Comparison of ENCODE assay signal across 28 cellular contexts in the genomic region with DNA sequence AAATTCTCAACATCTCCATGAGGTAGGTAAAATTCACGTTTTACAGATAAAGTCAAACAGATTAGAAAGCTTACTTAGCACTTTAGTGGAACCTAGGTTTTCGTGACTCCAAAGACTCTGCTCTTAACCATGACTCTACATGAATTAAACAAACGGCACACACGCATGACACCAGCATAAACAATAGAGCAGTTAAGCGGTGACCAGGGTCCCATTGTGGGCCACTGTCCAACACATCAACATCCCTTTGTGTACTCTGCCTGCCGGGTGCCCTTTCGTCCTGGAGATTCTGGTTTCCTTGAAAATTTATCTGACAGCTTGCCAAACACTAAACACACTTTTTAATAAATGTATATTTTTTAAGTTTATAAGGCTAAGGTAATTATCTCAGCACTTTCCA.
"Had no signal": no experiment of that assay in that cellular context is flagged by ENCODE, and none has a peak within 500 bp of the region (broad histone marks: within the 10 kb centered on the region; RNA-seq: fewer than 3 reads in every experiment).

No MANE protein-coding gene starts in this region.

- H3K4me3 Mint-ChIP-seq: dendritic cell treated with granulocyte-macrophage colony-stimulating factor and Interleukin-4, amounts not matched to agents 40 ng/mL and 50 ng/mL, for 4 days; endodermal cell; natural killer cell; neural progenitor cell; stimulated activated naive B cell treated with anti-CD40 and anti-IgM and Interleukin-4, amounts not matched to agents 10 μg/mL and 1 μg/mL and 100 μg/mL, for 72 hours; stimulated activated naive CD8-positive, alpha-beta T cell treated with anti-CD3 and anti-CD28 coated beads, Interleukin-15, Interleukin-2, amounts not matched to agents 100 ng/mL and 50 ng/mL, for 24 hours had no signal

- H3K36me3 ChIP-seq: colonic mucosa, gastrocnemius medialis, heart left ventricle, lower lobe of right lung, neural progenitor cell, right lobe of liver, thoracic aorta, transverse colon, upper lobe of right lung, uterus had no signal

- H3K27ac Mint-ChIP-seq: dendritic cell treated with granulocyte-macrophage colony-stimulating factor and Interleukin-4, amounts not matched to agents 40 ng/mL and 50 ng/mL, for 4 days; endodermal cell; natural killer cell; neural progenitor cell; progenitor cell of endocrine pancreas; stimulated activated naive B cell treated with anti-CD40 and anti-IgM and Interleukin-4, amounts not matched to agents 10 μg/mL and 1 μg/mL and 100 μg/mL, for 72 hours; stimulated activated naive CD8-positive, alpha-beta T cell treated with anti-CD3 and anti-CD28 coated beads, Interleukin-15, Interleukin-2, amounts not matched to agents 100 ng/mL and 50 ng/mL, for 24 hours had no signal

- H3K9me3 ChIP-seq: colonic mucosa, gastrocnemius medialis, heart left ventricle, lower lobe of right lung, right lobe of liver, thoracic aorta, transverse colon, upper lobe of right lung, uterus had no signal

- H3K9me3 Mint-ChIP-seq: dendritic cell treated with granulocyte-macrophage colony-stimulating factor and Interleukin-4, amounts not matched to agents 40 ng/mL and 50 ng/mL, for 4 days; endodermal cell; stimulated activated naive CD8-positive, alpha-beta T cell treated with anti-CD3 and anti-CD28 coated beads, Interleukin-15, Interleukin-2, amounts not matched to agents 100 ng/mL and 50 ng/mL, for 24 hours had no signal

- H3K4me1 Mint-ChIP-seq: endodermal cell; natural killer cell; stimulated activated naive B cell treated with anti-CD40 and anti-IgM and Interleukin-4, amounts not matched to agents 10 μg/mL and 1 μg/mL and 100 μg/mL, for 72 hours had no signal

- H3K27ac ChIP-seq: colonic mucosa, epithelial cell of prostate, gastrocnemius medialis, heart left ventricle, hepatocyte, lower lobe of right lung, neural progenitor cell, parathyroid adenoma, right lobe of liver, thoracic aorta, transverse colon, upper lobe of right lung, uterus had no signal

- H3K36me3 Mint-ChIP-seq: natural killer cell; neural progenitor cell; stimulated activated naive B cell treated with anti-CD40 and anti-IgM and Interleukin-4, amounts not matched to agents 10 μg/mL and 1 μg/mL and 100 μg/mL, for 72 hours had no signal

- H3K27me3 Mint-ChIP-seq: dendritic cell treated with granulocyte-macrophage colony-stimulating factor and Interleukin-4, amounts not matched to agents 40 ng/mL and 50 ng/mL, for 4 days; stimulated activated naive B cell treated with anti-CD40 and anti-IgM and Interleukin-4, amounts not matched to agents 10 μg/mL and 1 μg/mL and 100 μg/mL, for 72 hours; stimulated activated naive CD8-positive, alpha-beta T cell treated with anti-CD3 and anti-CD28 coated beads, Interleukin-15, Interleukin-2, amounts not matched to agents 100 ng/mL and 50 ng/mL, for 24 hours had no signal

- H3K4me3 ChIP-seq: colonic mucosa, gastrocnemius medialis, heart left ventricle, hepatocyte, lower lobe of right lung, neural progenitor cell, right lobe of liver, thoracic aorta, transverse colon, upper lobe of right lung, uterus had no signal

- H3K27me3 ChIP-seq: colonic mucosa, gastrocnemius medialis, heart left ventricle, hepatocyte, neural progenitor cell, right lobe of liver, transverse colon, upper lobe of right lung, uterus had no signal

- DNase-seq: colonic mucosa; effector CD8-positive, alpha-beta T cell; endodermal cell; gastrocnemius medialis; heart left ventricle; islet precursor cell; kidney glomerular epithelial cell; left colon; left ventricle myocardium superior; lower lobe of right lung; natural killer cell; right lobe of liver; small intestine; stimulated activated CD4-positive, alpha-beta T cell treated with anti-CD3 and anti-CD28 coated beads, Interleukin-15, amount 100 ng/mL, for 24 hours; stimulated activated CD4-positive, alpha-beta T cell treated with anti-CD3 and anti-CD28 coated beads, Interleukin-2, amount 100 ng/mL, for 48 hours; stimulated activated naive B cell treated with anti-CD40 and anti-IgM and Interleukin-4, amounts not matched to agents 10 μg/mL and 1 μg/mL and 100 μg/mL, for 72 hours; transverse colon; upper lobe of right lung; uterus had no signal

- ATAC-seq: esophagus mucosa; gastrocnemius medialis; heart left ventricle; left colon; left ventricle myocardium superior; lower lobe of right lung; natural killer cell; stimulated activated naive B cell treated with anti-CD40 and anti-IgM and Interleukin-4, amounts not matched to agents 10 μg/mL and 1 μg/mL and 100 μg/mL, for 72 hours; upper lobe of right lung had no signal
